In the genomic region with DNA sequence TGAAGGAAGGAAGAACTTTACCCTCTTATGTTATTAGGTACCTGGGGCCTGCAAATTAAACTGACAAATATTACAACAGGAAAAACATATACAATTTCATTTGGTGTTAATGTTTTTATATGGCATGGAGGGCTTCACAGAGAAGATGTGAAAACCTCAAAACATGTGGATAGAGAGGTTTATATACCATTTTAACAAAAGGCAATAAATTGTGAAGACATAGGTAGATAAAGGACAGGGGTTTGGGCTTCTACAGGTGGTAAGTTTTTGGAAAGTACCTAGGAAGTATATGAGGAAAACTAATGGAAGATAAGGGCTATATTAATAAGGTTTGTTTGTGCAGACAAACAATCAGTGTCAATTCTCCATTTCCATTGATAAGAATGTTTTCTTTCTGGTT, we compare ENCODE assay signal across 29 cellular contexts.
"Had no signal": no experiment of that assay in that cellular context is flagged by ENCODE, and none has a peak within 500 bp of the region (broad histone marks: within the 10 kb centered on the region; RNA-seq: fewer than 3 reads in every experiment).

No MANE protein-coding gene starts in this region.

- H3K36me3 ChIP-seq: neural progenitor cell, ovary, right lobe of liver, sigmoid colon, stomach, thoracic aorta, thyroid gland, tibial nerve, upper lobe of left lung, vagina had no signal

- H3K4me3 ChIP-seq: neural progenitor cell, ovary, psoas muscle, right lobe of liver, sigmoid colon, stomach, thoracic aorta, thyroid gland, tibial nerve, upper lobe of left lung, vagina had no signal

- H3K4me1 ChIP-seq: psoas muscle, right lobe of liver, thyroid gland, tibial nerve, vagina had no signal

- H3K4me1 Mint-ChIP-seq: stimulated activated effector memory CD8-positive, alpha-beta T cell treated with anti-CD3 and anti-CD28 coated beads, Interleukin-12 subunit alpha, Interleukin-12 subunit beta, amount 100 ng/mL, for 72 hours had no signal

- H3K27ac ChIP-seq: neural progenitor cell, ovary, parathyroid adenoma, psoas muscle, right lobe of liver, sigmoid colon, stomach, thoracic aorta, thyroid gland, tibial nerve, upper lobe of left lung, vagina had no signal

- DNase-seq: natural killer cell; occipital lobe; ovary; posterior cingulate gyrus; psoas muscle; right cardiac atrium; right lobe of liver; sigmoid colon; small intestine; stimulated activated CD4-positive, alpha-beta T cell treated with anti-CD3 and anti-CD28 coated beads, Interleukin-15, amount 100 ng/mL, for 24 hours; stimulated activated CD4-positive, alpha-beta T cell treated with anti-CD3 and anti-CD28 coated beads, Interleukin-2, amount 100 ng/mL, for 24 hours; stimulated activated CD4-positive, alpha-beta T cell treated with anti-CD3 and anti-CD28 coated beads, Interleukin-2, amount 100 ng/mL, for 48 hours; stimulated activated CD4-positive, alpha-beta T cell treated with anti-CD3 and anti-CD28 coated beads, Interleukin-4, amount 100 ng/mL, for 24 hours; stimulated activated naive B cell treated with anti-CD40 and anti-IgM and Interleukin-4, amounts not matched to agents 10 μg/mL and 1 μg/mL and 100 μg/mL, for 72 hours; stimulated activated naive CD4-positive, alpha-beta T cell treated with Interleukin-2 at 50 U/mL for 16 hours; stomach; thyroid gland; trophoblast cell; upper lobe of left lung had no signal

- H3K27ac Mint-ChIP-seq: nephron; neural progenitor cell; progenitor cell of endocrine pancreas; stimulated activated effector memory CD8-positive, alpha-beta T cell treated with anti-CD3 and anti-CD28 coated beads, Interleukin-12 subunit alpha, Interleukin-12 subunit beta, amount 100 ng/mL, for 72 hours; stimulated activated naive B cell treated with anti-CD40 and anti-IgM and Interleukin-4, amounts not matched to agents 10 μg/mL and 1 μg/mL and 100 μg/mL, for 72 hours; stimulated activated naive CD8-positive, alpha-beta T cell treated with anti-CD3 and anti-CD28 coated beads, Interleukin-15, Interleukin-2, amounts not matched to agents 100 ng/mL and 50 ng/mL, for 24 hours had no signal

- H3K4me3 Mint-ChIP-seq: natural killer cell; nephron; neural progenitor cell; stimulated activated effector memory CD8-positive, alpha-beta T cell treated with anti-CD3 and anti-CD28 coated beads, Interleukin-12 subunit alpha, Interleukin-12 subunit beta, amount 100 ng/mL, for 72 hours; stimulated activated naive B cell treated with anti-CD40 and anti-IgM and Interleukin-4, amounts not matched to agents 10 μg/mL and 1 μg/mL and 100 μg/mL, for 72 hours; stimulated activated naive CD8-positive, alpha-beta T cell treated with anti-CD3 and anti-CD28 coated beads, Interleukin-15, Interleukin-2, amounts not matched to agents 100 ng/mL and 50 ng/mL, for 24 hours had no signal

- H3K9ac ChIP-seq: neural progenitor cell, parathyroid adenoma had no signal

- ATAC-seq: natural killer cell; psoas muscle; right cardiac atrium; right lobe of liver; stimulated activated effector memory CD8-positive, alpha-beta T cell treated with anti-CD3 and anti-CD28 coated beads, Interleukin-12 subunit alpha, Interleukin-12 subunit beta, amount 100 ng/mL, for 72 hours; stimulated activated naive B cell treated with anti-CD40 and anti-IgM and Interleukin-4, amounts not matched to agents 10 μg/mL and 1 μg/mL and 100 μg/mL, for 72 hours had no signal

- H3K36me3 Mint-ChIP-seq: stimulated activated effector memory CD8-positive, alpha-beta T cell treated with anti-CD3 and anti-CD28 coated beads, Interleukin-12 subunit alpha, Interleukin-12 subunit beta, amount 100 ng/mL, for 72 hours had no signal

- H3K9me3 ChIP-seq: ovary, psoas muscle, right lobe of liver, thoracic aorta, thyroid gland, vagina had no signal

- FAIRE-seq: small intestine, urothelium cell line had no signal

- H3K27me3 Mint-ChIP-seq: progenitor cell of endocrine pancreas; stimulated activated naive B cell treated with anti-CD40 and anti-IgM and Interleukin-4, amounts not matched to agents 10 μg/mL and 1 μg/mL and 100 μg/mL, for 72 hours; stimulated activated naive CD8-positive, alpha-beta T cell treated with anti-CD3 and anti-CD28 coated beads, Interleukin-15, Interleukin-2, amounts not matched to agents 100 ng/mL and 50 ng/mL, for 24 hours had no signal

- H3K27me3 ChIP-seq: neural progenitor cell, ovary, right lobe of liver, sigmoid colon, stomach, thyroid gland, tibial nerve, upper lobe of left lung, vagina had no signal
